In genomic region chr1:155001438-155001687, GRCh38 we compare ENCODE assay signal across 2 cellular contexts.
TF ChIP-seq lines count a peak whose summit lies in the region.

No MANE protein-coding gene starts in this region.

TF ChIP-seq in A549, 52 proteins besides CTCF, POLR2A, EP300 and RAD21:
- TF ChIP-seq PHF8 (IDR thresholded peaks at IDR 0.05; ENCODE audit: borderline replicate concordance, low read depth), result no peak; the same call in 1 of the 2 replicates
- TF ChIP-seq TFCP2L1 (CRISPR knock-in tag; IDR thresholded peaks at IDR 0.05), result no peak
- no peak for TF ChIP-seq MAFK (IDR thresholded peaks at IDR 0.05; ENCODE audit: partially characterized antibody)
- no peak for TF ChIP-seq EHMT2 (IDR thresholded peaks at IDR 0.05; ENCODE audit: low read depth)
- TF ChIP-seq BHLHE40 (IDR thresholded peaks at IDR 0.05; ENCODE audit: low read depth, low read length), result no peak
- peak; percentile 64; the same call in 1 of the 2 replicates for TF ChIP-seq FOSB (CRISPR knock-in tag; IDR thresholded peaks at IDR 0.05)
- TF ChIP-seq, protein P1, sequence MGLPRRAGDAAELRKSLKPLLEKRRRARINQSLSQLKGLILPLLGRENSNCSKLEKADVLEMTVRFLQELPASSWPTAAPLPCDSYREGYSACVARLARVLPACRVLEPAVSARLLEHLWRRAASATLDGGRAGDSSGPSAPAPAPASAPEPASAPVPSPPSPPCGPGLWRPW (IDR thresholded peaks at IDR 0.05), result no peak
- TF ChIP-seq RNF2 (IDR thresholded peaks at IDR 0.05; ENCODE audit: borderline replicate concordance, low read depth), result no peak
- peak; percentile 59; the same call in 1 of the 2 replicates for TF ChIP-seq HOXA7 (CRISPR knock-in tag; IDR thresholded peaks at IDR 0.05)

TF ChIP-seq in GM12878, 131 proteins besides CTCF, POLR2A, EP300 and RAD21:
- TF ChIP-seq TCF7 (IDR thresholded peaks at IDR 0.05; ENCODE audit: borderline replicate concordance), result no peak
